Comparison of ENCODE assay signal across 22 cellular contexts in the genomic region with DNA sequence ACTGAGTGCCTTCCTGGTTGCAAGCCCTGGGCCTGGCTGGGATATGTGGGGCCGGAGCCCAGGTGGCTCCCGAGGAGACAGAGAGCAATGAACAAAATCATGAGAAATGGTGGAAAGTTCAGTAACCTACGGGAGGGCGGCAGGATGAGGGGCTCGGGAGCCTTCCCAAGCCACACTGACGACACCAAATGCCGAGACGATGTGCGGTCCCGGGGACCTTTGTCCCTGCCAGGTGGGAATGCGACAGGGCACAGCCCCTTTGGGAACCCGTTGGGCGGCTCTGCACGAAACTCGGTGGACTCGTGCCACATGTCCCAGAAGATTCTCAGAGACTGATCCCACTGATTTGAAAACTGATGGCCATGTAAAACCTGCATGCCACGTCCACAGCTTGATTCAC. TPM values are rescaled to one million over a fixed set of nuclear protein-coding genes. Genes with fewer than 3 reads are reported as not detected.
DNase-seq lines count a peak whose midpoint lies in the region; ATAC-seq and TF ChIP-seq lines count a peak whose summit lies in the region.
"Had no signal": no experiment of that assay in that cellular context is flagged by ENCODE, and none has a peak within 500 bp of the region (broad histone marks: within the 10 kb centered on the region; RNA-seq: fewer than 3 reads in every experiment).

No MANE protein-coding gene starts in this region.

- no peak overlapping the region for H3K27ac Mint-ChIP-seq in activated CD4-positive, alpha-beta memory T cell treated with anti-CD3 and anti-CD28 coated beads for 36 hours
- no peak overlapping the region for H3K27ac Mint-ChIP-seq in activated naive CD4-positive, alpha-beta T cell treated with anti-CD3 and anti-CD28 coated beads for 36 hours
- H3K27ac Mint-ChIP-seq: B cell; CD8-positive, alpha-beta T cell; HFFc6 had no signal

- TF ChIP-seq CTCF in GM13976 (IDR thresholded peaks at IDR 0.05; ENCODE audit: borderline replicate concordance, control extremely low read depth, extremely low read depth, insufficient read depth, missing control alignments): no peak
- TF ChIP-seq CTCF in coronary artery (IDR thresholded peaks at IDR 0.05): no peak
- TF ChIP-seq CTCF in osteoblast (IDR thresholded peaks at IDR 0.05; ENCODE audit: extremely low read depth, low read depth, low read length): no peak

- H3K4me2 ChIP-seq in osteoblast (ENCODE audit: insufficient read depth, low read length): no peak overlapping the region
- H3K4me2 ChIP-seq: BLaER1 had no signal

- H3K9me3 Mint-ChIP-seq in activated CD4-positive, alpha-beta memory T cell treated with anti-CD3 and anti-CD28 coated beads for 36 hours: no peaks in the 10 kb centered on the region
- no peaks in the 10 kb centered on the region for H3K9me3 Mint-ChIP-seq in activated naive CD4-positive, alpha-beta T cell treated with anti-CD3 and anti-CD28 coated beads for 36 hours
- H3K9me3 Mint-ChIP-seq: CD8-positive, alpha-beta T cell had no signal

- H3K4me3 Mint-ChIP-seq in activated CD4-positive, alpha-beta memory T cell treated with anti-CD3 and anti-CD28 coated beads for 36 hours: no peak overlapping the region
- no peak overlapping the region for H3K4me3 Mint-ChIP-seq in activated naive CD4-positive, alpha-beta T cell treated with anti-CD3 and anti-CD28 coated beads for 36 hours
- H3K4me3 Mint-ChIP-seq: B cell; CD4-positive, CD25-positive, alpha-beta regulatory T cell; CD8-positive, alpha-beta T cell; HFFc6 had no signal

- no peaks in the 10 kb centered on the region for H3K4me1 ChIP-seq in osteoblast (ENCODE audit: insufficient read depth, low read length)
- H3K4me1 ChIP-seq: BLaER1, Caco-2, HAP-1 had no signal

- no peak overlapping the region for H2AFZ ChIP-seq in osteoblast (ENCODE audit: low read length)
- H2AFZ ChIP-seq: GM23248 had no signal

- POLR2A ChIA-PET in activated CD4-positive, alpha-beta memory T cell treated with anti-CD3 and anti-CD28 coated beads for 36 hours (lab: Charles Lee): no interaction called here

- intact Hi-C loops in activated CD4-positive, alpha-beta memory T cell treated with anti-CD3 and anti-CD28 coated beads for 36 hours (cut with micrococcal nuclease): no loop called here
- intact Hi-C loops in activated naive CD4-positive, alpha-beta T cell treated with anti-CD3 and anti-CD28 coated beads for 36 hours (cut with micrococcal nuclease): no loop called here

- CTCF ChIA-PET in activated CD4-positive, alpha-beta memory T cell treated with anti-CD3 and anti-CD28 coated beads for 36 hours (lab: Charles Lee): no interaction called here
- CTCF ChIA-PET in activated naive CD4-positive, alpha-beta T cell treated with anti-CD3 and anti-CD28 coated beads for 36 hours (lab: Charles Lee): no interaction called here

- no peaks in the 10 kb centered on the region for H3K27me3 ChIP-seq in osteoblast (ENCODE audit: insufficient read depth, low read length)
- H3K27me3 ChIP-seq: BLaER1 had no signal

- H3K4me1 Mint-ChIP-seq in activated CD4-positive, alpha-beta memory T cell treated with anti-CD3 and anti-CD28 coated beads for 36 hours (ENCODE audit: low read depth): no peaks in the 10 kb centered on the region
- no peaks in the 10 kb centered on the region for H3K4me1 Mint-ChIP-seq in activated naive CD4-positive, alpha-beta T cell treated with anti-CD3 and anti-CD28 coated beads for 36 hours (ENCODE audit: low read depth)
- H3K4me1 Mint-ChIP-seq: B cell; CD4-positive, CD25-positive, alpha-beta regulatory T cell had no signal

- H3K79me2 ChIP-seq in osteoblast (ENCODE audit: insufficient read depth, low read length): no peaks in the 10 kb centered on the region

- in situ Hi-C loops in GM13976 (cut with MboI; ENCODE audit: low sequenced_read_pairs, unreplicated experiment): no loop called here

- H3K27me3 Mint-ChIP-seq in activated CD4-positive, alpha-beta memory T cell treated with anti-CD3 and anti-CD28 coated beads for 36 hours: no peaks in the 10 kb centered on the region
- no peaks in the 10 kb centered on the region for H3K27me3 Mint-ChIP-seq in activated naive CD4-positive, alpha-beta T cell treated with anti-CD3 and anti-CD28 coated beads for 36 hours (ENCODE audit: low read depth)
- H3K27me3 Mint-ChIP-seq: B cell; CD4-positive, CD25-positive, alpha-beta regulatory T cell had no signal

- H3K4me3 ChIP-seq in coronary artery (no peak overlapping the region), osteoblast (ENCODE audit: insufficient read depth, low read length) (no peak overlapping the region)
- H3K4me3 ChIP-seq: BLaER1, GM12878, GM23248, HAP-1 had no signal

- peak; percentile 2 for DNase-seq in AG08396 (ENCODE audit: low spot score)
- peak; percentile 21 for DNase-seq in GM13976 (ENCODE audit: low spot score)
- peak; percentile 67 for DNase-seq in coronary artery (ENCODE audit: low spot score)
- peak; percentile 77 for DNase-seq in osteoblast (ENCODE audit: insufficient read length, low spot score, missing footprints)
- DNase-seq in activated CD4-positive, alpha-beta memory T cell treated with anti-CD3 and anti-CD28 coated beads for 36 hours: no peak
- no peak for DNase-seq in OCI-M2 (lab: John Stamatoyannopoulos, UW; ENCODE audit: unreplicated experiment)
- no peak for DNase-seq in activated naive CD4-positive, alpha-beta T cell treated with anti-CD3 and anti-CD28 coated beads for 36 hours
- DNase-seq: Caco-2; CD4-positive, CD25-positive, alpha-beta regulatory T cell; CD8-positive, alpha-beta T cell; DMS 273 treated with DMSO at 0.1 percent for 48 hours; DMS79; EL; GDM1; GM23248; HFFc6 had no signal

- no peak for ATAC-seq in HG03095 (IDR thresholded peaks at IDR 0.05; ENCODE audit: unreplicated experiment)
- ATAC-seq: CD8-positive, alpha-beta T cell; GM12878 had no signal

- H3K27ac ChIP-seq in coronary artery (no peak overlapping the region), osteoblast (ENCODE audit: low read depth, low read length) (no peak overlapping the region)
- H3K27ac ChIP-seq: BLaER1, C4-2B, GM23248 had no signal

- H4K20me1 ChIP-seq in osteoblast (ENCODE audit: insufficient read depth, low read length): no peaks in the 10 kb centered on the region
- H4K20me1 ChIP-seq: BLaER1 had no signal

- no peaks in the 10 kb centered on the region for H3K9me3 ChIP-seq in osteoblast (ENCODE audit: low read depth, low read length)
- H3K9me3 ChIP-seq: BLaER1 had no signal

- H3K36me3 Mint-ChIP-seq in activated CD4-positive, alpha-beta memory T cell treated with anti-CD3 and anti-CD28 coated beads for 36 hours: no peaks in the 10 kb centered on the region
- H3K36me3 Mint-ChIP-seq in activated naive CD4-positive, alpha-beta T cell treated with anti-CD3 and anti-CD28 coated beads for 36 hours (ENCODE audit: low read depth): no peaks in the 10 kb centered on the region
- H3K36me3 Mint-ChIP-seq: CD4-positive, CD25-positive, alpha-beta regulatory T cell; CD8-positive, alpha-beta T cell had no signal

- no peaks in the 10 kb centered on the region for H3K36me3 ChIP-seq in osteoblast (ENCODE audit: insufficient read depth, low read length)
- H3K36me3 ChIP-seq: BLaER1, HAP-1 had no signal

RNA-seq across cellular contexts. Expression of gene ZNF14, which starts 11.7 kb away (rescaled TPM):
- 6.5 and 7.4 TPM in 2 replicates for total RNA-seq in osteoblast
- 1 to 10 TPM; 6.8 to 7.9 TPM for total RNA-seq in activated CD4-positive, alpha-beta memory T cell treated with anti-CD3 and anti-CD28 coated beads for 36 hours
- 1 to 10 TPM; 8.4 TPM for total RNA-seq in activated naive CD4-positive, alpha-beta T cell treated with anti-CD3 and anti-CD28 coated beads for 36 hours

Comparison
In these comparisons a context has a peak if more than half of its experiments do, and no peak if none do; other contexts are left out.
1. DNase-seq: peak in AG08396 (single experiment), GM13976 (single experiment), coronary artery (single experiment) and osteoblast (single experiment); none in activated CD4-positive, alpha-beta memory T cell treated with anti-CD3 and anti-CD28 coated beads for 36 hours (single experiment), OCI-M2 (single experiment) and activated naive CD4-positive, alpha-beta T cell treated with anti-CD3 and anti-CD28 coated beads for 36 hours (single experiment).